Comparison of ENCODE assay signal across 8 cellular contexts in genomic region chr17:47663997-47664941, GRCh38. TPM values are rescaled to one million over a fixed set of nuclear protein-coding genes. Genes with fewer than 3 reads are reported as not detected.
DNase-seq lines count a peak whose midpoint lies in the region; ATAC-seq and TF ChIP-seq lines count a peak whose summit lies in the region.

No MANE protein-coding gene starts in this region.

- no peaks in the 10 kb centered on the region for H3K9me3 Mint-ChIP-seq in nephron progenitor cell

- H3K27ac ChIP-seq in HUES48 (ENCODE audit: low read depth, low read length) (peak overlapping the region; percentile 72), OCI-LY3 (ENCODE audit: low read length) (peak overlapping the region; percentile 82), esophagus squamous epithelium (peak overlapping the region in 1 of 4 donors; percentile 49), suprapubic skin (no peak overlapping the region)

- peaks cover 97% of the 10 kb centered on the region for H3K36me3 ChIP-seq in HUES48 (ENCODE audit: control insufficient read depth, insufficient read depth, low read length)
- H3K36me3 ChIP-seq in OCI-LY3 (replicated peaks; ENCODE audit: low read depth, low read length), result peaks cover 54% of the 10 kb centered on the region
- peaks cover 17 to 100% (median 50%) of the 10 kb centered on the region in 3 donors for H3K36me3 ChIP-seq in esophagus squamous epithelium
- peaks cover 95% of the 10 kb centered on the region for H3K36me3 ChIP-seq in suprapubic skin

- peak overlapping the region; percentile 78 for H3K27ac Mint-ChIP-seq in nephron progenitor cell

- H3K9me3 ChIP-seq in HUES48 (ENCODE audit: control insufficient read depth, insufficient read depth, low read length) (no peaks in the 10 kb centered on the region), OCI-LY3 (ENCODE audit: insufficient read depth, low read length) (no peaks in the 10 kb centered on the region), esophagus squamous epithelium (no peaks in the 10 kb centered on the region), suprapubic skin (no peaks in the 10 kb centered on the region)

- TF ChIP-seq CTCF in OCI-LY3 (IDR thresholded peaks at IDR 0.05; ENCODE audit: low read depth, low read length) (peak; percentile 77), esophagus squamous epithelium (IDR thresholded peaks at IDR 0.05) (peak; percentile 61 to 76 (median 64)), nephron progenitor cell (IDR thresholded peaks at IDR 0.05) (peak; percentile 80), suprapubic skin (IDR thresholded peaks at IDR 0.05) (peak; percentile 34 to 71)

- TF ChIP-seq POLR2A in esophagus squamous epithelium (IDR thresholded peaks at IDR 0.05), result no peak
- no peak for TF ChIP-seq POLR2A in suprapubic skin (IDR thresholded peaks at IDR 0.05)

- no peak overlapping the region for H3K4me3 Mint-ChIP-seq in nephron progenitor cell

- DNase-seq in D341Med (ENCODE audit: low spot score) (peak; percentile 84), activated T-cell treated with anti-CD3 and anti-CD28 coated beads for 48 hours (ENCODE audit: low read depth) (peak; percentile 38), esophagus squamous epithelium (lab: John Stamatoyannopoulos, UW) (no peak), nephron progenitor cell (peak; percentile 66), suprapubic skin (ENCODE audit: low spot score in 2 of 2) (no peak)

- H3K27me3 ChIP-seq in HUES48 (ENCODE audit: control insufficient read depth, insufficient read depth, low read length), result no peaks in the 10 kb centered on the region
- no peaks in the 10 kb centered on the region for H3K27me3 ChIP-seq in OCI-LY3 (ENCODE audit: low read depth, low read length)
- no peaks in the 10 kb centered on the region for H3K27me3 ChIP-seq in esophagus squamous epithelium
- H3K27me3 ChIP-seq in suprapubic skin, result no peaks in the 10 kb centered on the region

- H3K4me1 Mint-ChIP-seq in nephron progenitor cell, result peaks cover 6% of the 10 kb centered on the region

- intact Hi-C loops in esophagus squamous epithelium (cut with DNase I), result no loop called here

- no peak for ATAC-seq in GM18861 (IDR thresholded peaks at IDR 0.05; ENCODE audit: unreplicated experiment)

- H3K36me3 Mint-ChIP-seq in nephron progenitor cell (ENCODE audit: low read depth), result peaks cover 69% of the 10 kb centered on the region

- H3K9ac ChIP-seq in HUES48 (ENCODE audit: low read depth, low read length) (no peak overlapping the region), OCI-LY3 (ENCODE audit: low read length) (peak overlapping the region; percentile 36)

- peaks cover 4% of the 10 kb centered on the region for H3K27me3 Mint-ChIP-seq in nephron progenitor cell (ENCODE audit: low read depth, poor library complexity)

- peak overlapping the region; percentile 57 for H3K4me2 ChIP-seq in OCI-LY3 (ENCODE audit: low read length)

- H3K79me2 ChIP-seq in OCI-LY3 (ENCODE audit: low read length), result peaks cover 57% of the 10 kb centered on the region

- peaks cover 26% of the 10 kb centered on the region for H4K20me1 ChIP-seq in OCI-LY3 (ENCODE audit: insufficient read depth, low read length)

- H3K4me3 ChIP-seq in HUES48 (ENCODE audit: low read depth, low read length) (no peak overlapping the region), OCI-LY3 (ENCODE audit: low read length) (peak overlapping the region; percentile 35), esophagus squamous epithelium (no peak overlapping the region), suprapubic skin (no peak overlapping the region)

- no peak overlapping the region for H2AFZ ChIP-seq in OCI-LY3 (ENCODE audit: low read depth, low read length)

- 34 to 39% methylated on average over 6 of the region's 6 CpGs for WGBS in esophagus squamous epithelium, 2 donors
- 45% methylated on average over 6 of the region's 6 CpGs for WGBS in suprapubic skin

- TF ChIP-seq EP300 in suprapubic skin (IDR thresholded peaks at IDR 0.05), result no peak

- H3K4me1 ChIP-seq in HUES48 (ENCODE audit: control insufficient read depth, insufficient read depth, low read length), result peaks cover 15% of the 10 kb centered on the region
- H3K4me1 ChIP-seq in OCI-LY3 (ENCODE audit: low read length), result peaks cover 35% of the 10 kb centered on the region
- peaks cover 0 to 9% (median 3%) of the 10 kb centered on the region in 3 donors for H3K4me1 ChIP-seq in esophagus squamous epithelium
- no peaks in the 10 kb centered on the region for H3K4me1 ChIP-seq in suprapubic skin

RNA-seq across cellular contexts. Expression of gene KPNB1, which starts 14.6 kb away (rescaled TPM):
- 100 to 1,000 TPM; 148 to 233 (median 186) TPM for total RNA-seq in esophagus squamous epithelium
- 100 to 1,000 TPM; 100 to 162 (median 139) TPM for total RNA-seq in suprapubic skin

RNA-seq across cellular contexts. Expression of gene TBKBP1, which starts 29.7 kb away (rescaled TPM):
- total RNA-seq in esophagus squamous epithelium, result 10 to 100 TPM in 2 of 4 donors, 1 to 10 TPM in 2; 3.1 to 12.7 (median 7.9) TPM
- total RNA-seq in suprapubic skin, result 10 to 100 TPM in 1 of 4 donors, 1 to 10 TPM in 3; 4.9 to 10.5 (median 8.4) TPM

Comparison
In these comparisons a context has a peak if more than half of its experiments do, and no peak if none do; other contexts are left out.
1. DNase-seq: peak in D341Med (single experiment), activated T-cell treated with anti-CD3 and anti-CD28 coated beads for 48 hours (single experiment) and nephron progenitor cell (single experiment); none in esophagus squamous epithelium (single experiment) and suprapubic skin (0 of 2).
2. Peak in every context shown above with its lines, with median percentiles within 50 percentile points of each other: CTCF ChIP-seq.